Comparison of ENCODE assay signal across 8 cellular contexts in genomic region chr5:163916376-163916775, GRCh38.
DNase-seq lines count a peak whose midpoint lies in the region; ATAC-seq and TF ChIP-seq lines count a peak whose summit lies in the region.

No MANE protein-coding gene starts in this region.

- ATAC-seq in GM21360 (IDR thresholded peaks at IDR 0.05; ENCODE audit: unreplicated experiment) = peak; percentile 82
- peak; percentile 91 for ATAC-seq in HG03469 (IDR thresholded peaks at IDR 0.05; ENCODE audit: unreplicated experiment)

- DNase-seq in GF-D8 (lab: John Stamatoyannopoulos, UW) (peak; percentile 95), superior temporal gyrus (ENCODE audit: extremely low spot score) (peak; percentile 18), RWPE1 (ENCODE audit: low spot score) (no peak), DMS114 treated with DMSO at 0.1 percent for 48 hours (lab: John Stamatoyannopoulos, UW; ENCODE audit: unreplicated experiment) (no peak), NCI-H1436 (lab: John Stamatoyannopoulos, UW) (no peak)

- TF ChIP-seq CTCF in RWPE1 (conservative IDR thresholded peaks at IDR 0.05; ENCODE audit: low read depth) = no peak

- POLR2A ChIA-PET in RWPE1 (lab: Yijun Ruan, JAX; ENCODE audit: low non-redundant PET) = no interaction called here

- peak overlapping the region; percentile 47 for H3K27ac ChIP-seq in cingulate gyrus (ENCODE audit: low read depth, low read length)
- H3K27ac ChIP-seq in RWPE1 = no peak overlapping the region

- CTCF ChIA-PET in RWPE1 (lab: Yijun Ruan, JAX) = no interaction called here

Comparison
In these comparisons a context has a peak if more than half of its experiments do, and no peak if none do; other contexts are left out.
1. DNase-seq: peak in GF-D8 (single experiment) and superior temporal gyrus (single experiment); none in RWPE1 (single experiment), DMS114 treated with DMSO at 0.1 percent for 48 hours (single experiment) and NCI-H1436 (single experiment).